1 cellular context compared by ENCODE assay signal in the genomic region with DNA sequence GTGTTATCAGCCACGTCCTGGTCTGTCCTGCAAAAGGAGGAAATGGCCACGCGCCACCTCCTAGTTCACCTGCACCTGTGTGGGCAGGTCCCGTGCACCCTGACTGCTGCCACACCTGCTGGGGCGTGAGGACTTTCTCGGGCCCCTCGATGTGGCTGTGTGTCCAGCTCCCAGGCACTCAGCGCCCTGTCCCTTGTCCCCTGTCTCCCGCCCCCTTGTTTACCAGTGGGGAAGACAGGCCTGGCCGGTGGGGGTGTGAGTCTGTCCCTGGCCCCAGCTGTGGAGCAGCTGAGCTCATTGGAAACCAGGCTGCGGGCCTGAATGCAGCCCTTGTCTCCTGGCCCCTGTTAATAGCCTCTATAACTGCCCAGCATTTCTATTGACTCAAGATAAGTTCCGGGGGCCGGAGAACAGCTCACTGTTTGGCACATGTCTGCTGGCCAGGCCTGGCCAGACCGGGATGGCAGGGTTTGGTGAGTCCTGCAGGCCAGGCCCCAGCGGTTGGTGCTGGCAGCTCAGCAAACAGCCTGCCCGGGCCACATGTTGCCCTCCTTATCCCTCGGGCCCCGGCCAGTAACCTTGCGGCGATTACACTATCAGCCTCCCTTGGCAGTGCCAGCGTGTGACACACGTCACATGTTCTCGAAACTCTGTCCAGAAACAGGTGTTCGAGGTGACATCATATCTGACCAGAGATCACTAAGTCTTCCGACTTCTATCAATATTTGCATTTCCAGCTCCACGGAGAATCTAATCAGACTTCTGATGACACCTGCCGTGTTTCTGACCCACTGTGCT.
TF ChIP-seq lines count a peak whose summit lies in the region.

No MANE protein-coding gene starts in this region.

TF ChIP-seq in HepG2, 621 proteins besides CTCF, POLR2A, EP300 and RAD21 (continued from another document and continues in another):
- TF ChIP-seq, protein P1, sequence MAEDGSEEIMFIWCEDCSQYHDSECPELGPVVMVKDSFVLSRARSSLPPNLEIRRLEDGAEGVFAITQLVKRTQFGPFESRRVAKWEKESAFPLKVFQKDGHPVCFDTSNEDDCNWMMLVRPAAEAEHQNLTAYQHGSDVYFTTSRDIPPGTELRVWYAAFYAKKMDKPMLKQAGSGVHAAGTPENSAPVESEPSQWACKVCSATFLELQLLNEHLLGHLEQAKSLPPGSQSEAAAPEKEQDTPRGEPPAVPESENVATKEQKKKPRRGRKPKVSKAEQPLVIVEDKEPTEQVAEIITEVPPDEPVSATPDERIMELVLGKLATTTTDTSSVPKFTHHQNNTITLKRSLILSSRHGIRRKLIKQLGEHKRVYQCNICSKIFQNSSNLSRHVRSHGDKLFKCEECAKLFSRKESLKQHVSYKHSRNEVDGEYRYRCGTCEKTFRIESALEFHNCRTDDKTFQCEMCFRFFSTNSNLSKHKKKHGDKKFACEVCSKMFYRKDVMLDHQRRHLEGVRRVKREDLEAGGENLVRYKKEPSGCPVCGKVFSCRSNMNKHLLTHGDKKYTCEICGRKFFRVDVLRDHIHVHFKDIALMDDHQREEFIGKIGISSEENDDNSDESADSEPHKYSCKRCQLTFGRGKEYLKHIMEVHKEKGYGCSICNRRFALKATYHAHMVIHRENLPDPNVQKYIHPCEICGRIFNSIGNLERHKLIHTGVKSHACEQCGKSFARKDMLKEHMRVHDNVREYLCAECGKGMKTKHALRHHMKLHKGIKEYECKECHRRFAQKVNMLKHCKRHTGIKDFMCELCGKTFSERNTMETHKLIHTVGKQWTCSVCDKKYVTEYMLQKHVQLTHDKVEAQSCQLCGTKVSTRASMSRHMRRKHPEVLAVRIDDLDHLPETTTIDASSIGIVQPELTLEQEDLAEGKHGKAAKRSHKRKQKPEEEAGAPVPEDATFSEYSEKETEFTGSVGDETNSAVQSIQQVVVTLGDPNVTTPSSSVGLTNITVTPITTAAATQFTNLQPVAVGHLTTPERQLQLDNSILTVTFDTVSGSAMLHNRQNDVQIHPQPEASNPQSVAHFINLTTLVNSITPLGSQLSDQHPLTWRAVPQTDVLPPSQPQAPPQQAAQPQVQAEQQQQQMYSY (CRISPR knock-in tag; IDR thresholded peaks at IDR 0.05) = no peak
- no peak for TF ChIP-seq SP140L (CRISPR knock-in tag; IDR thresholded peaks at IDR 0.05; ENCODE audit: borderline replicate concordance)
- TF ChIP-seq MYC (CRISPR knock-in tag; IDR thresholded peaks at IDR 0.05; ENCODE audit: borderline replicate concordance) = peak; percentile 41
- TF ChIP-seq GATAD2A (CRISPR knock-in tag; IDR thresholded peaks at IDR 0.05) = peak; percentile 56
- TF ChIP-seq ZNF24 (IDR thresholded peaks at IDR 0.05) = no peak
- no peak for TF ChIP-seq SAFB2 (CRISPR knock-in tag; IDR thresholded peaks at IDR 0.05; ENCODE audit: borderline replicate concordance, low read depth)
- TF ChIP-seq SRF (IDR thresholded peaks at IDR 0.05; ENCODE audit: low read depth, low read length) = no peak
- TF ChIP-seq ZNF720 (CRISPR knock-in tag; IDR thresholded peaks at IDR 0.05) = no peak
- TF ChIP-seq, protein P2, sequence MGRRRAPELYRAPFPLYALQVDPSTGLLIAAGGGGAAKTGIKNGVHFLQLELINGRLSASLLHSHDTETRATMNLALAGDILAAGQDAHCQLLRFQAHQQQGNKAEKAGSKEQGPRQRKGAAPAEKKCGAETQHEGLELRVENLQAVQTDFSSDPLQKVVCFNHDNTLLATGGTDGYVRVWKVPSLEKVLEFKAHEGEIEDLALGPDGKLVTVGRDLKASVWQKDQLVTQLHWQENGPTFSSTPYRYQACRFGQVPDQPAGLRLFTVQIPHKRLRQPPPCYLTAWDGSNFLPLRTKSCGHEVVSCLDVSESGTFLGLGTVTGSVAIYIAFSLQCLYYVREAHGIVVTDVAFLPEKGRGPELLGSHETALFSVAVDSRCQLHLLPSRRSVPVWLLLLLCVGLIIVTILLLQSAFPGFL (CRISPR knock-in tag; IDR thresholded peaks at IDR 0.05) = no peak
- peak; percentile 65 for TF ChIP-seq HDAC2 (CRISPR knock-in tag; IDR thresholded peaks at IDR 0.05)
- peak; percentile 85 for TF ChIP-seq ZBTB21 (CRISPR knock-in tag; IDR thresholded peaks at IDR 0.05)
- TF ChIP-seq ZNF335 (CRISPR knock-in tag; IDR thresholded peaks at IDR 0.05) = no peak
- TF ChIP-seq KDM5B (CRISPR knock-in tag; IDR thresholded peaks at IDR 0.05; ENCODE audit: borderline replicate concordance) = peak; percentile 53; the same call in 1 of the 2 replicates
- TF ChIP-seq, protein P3, sequence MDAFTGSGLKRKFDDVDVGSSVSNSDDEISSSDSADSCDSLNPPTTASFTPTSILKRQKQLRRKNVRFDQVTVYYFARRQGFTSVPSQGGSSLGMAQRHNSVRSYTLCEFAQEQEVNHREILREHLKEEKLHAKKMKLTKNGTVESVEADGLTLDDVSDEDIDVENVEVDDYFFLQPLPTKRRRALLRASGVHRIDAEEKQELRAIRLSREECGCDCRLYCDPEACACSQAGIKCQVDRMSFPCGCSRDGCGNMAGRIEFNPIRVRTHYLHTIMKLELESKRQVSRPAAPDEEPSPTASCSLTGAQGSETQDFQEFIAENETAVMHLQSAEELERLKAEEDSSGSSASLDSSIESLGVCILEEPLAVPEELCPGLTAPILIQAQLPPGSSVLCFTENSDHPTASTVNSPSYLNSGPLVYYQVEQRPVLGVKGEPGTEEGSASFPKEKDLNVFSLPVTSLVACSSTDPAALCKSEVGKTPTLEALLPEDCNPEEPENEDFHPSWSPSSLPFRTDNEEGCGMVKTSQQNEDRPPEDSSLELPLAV (CRISPR knock-in tag; conservative IDR thresholded peaks at IDR 0.05; ENCODE audit: low read depth) = no peak
- TF ChIP-seq, protein P4, sequence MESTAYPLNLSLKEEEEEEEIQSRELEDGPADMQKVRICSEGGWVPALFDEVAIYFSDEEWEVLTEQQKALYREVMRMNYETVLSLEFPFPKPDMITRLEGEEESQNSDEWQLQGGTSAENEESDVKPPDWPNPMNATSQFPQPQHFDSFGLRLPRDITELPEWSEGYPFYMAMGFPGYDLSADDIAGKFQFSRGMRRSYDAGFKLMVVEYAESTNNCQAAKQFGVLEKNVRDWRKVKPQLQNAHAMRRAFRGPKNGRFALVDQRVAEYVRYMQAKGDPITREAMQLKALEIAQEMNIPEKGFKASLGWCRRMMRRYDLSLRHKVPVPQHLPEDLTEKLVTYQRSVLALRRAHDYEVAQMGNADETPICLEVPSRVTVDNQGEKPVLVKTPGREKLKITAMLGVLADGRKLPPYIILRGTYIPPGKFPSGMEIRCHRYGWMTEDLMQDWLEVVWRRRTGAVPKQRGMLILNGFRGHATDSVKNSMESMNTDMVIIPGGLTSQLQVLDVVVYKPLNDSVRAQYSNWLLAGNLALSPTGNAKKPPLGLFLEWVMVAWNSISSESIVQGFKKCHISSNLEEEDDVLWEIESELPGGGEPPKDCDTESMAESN (CRISPR knock-in tag; conservative IDR thresholded peaks at IDR 0.05) = no peak
- TF ChIP-seq, protein P5, sequence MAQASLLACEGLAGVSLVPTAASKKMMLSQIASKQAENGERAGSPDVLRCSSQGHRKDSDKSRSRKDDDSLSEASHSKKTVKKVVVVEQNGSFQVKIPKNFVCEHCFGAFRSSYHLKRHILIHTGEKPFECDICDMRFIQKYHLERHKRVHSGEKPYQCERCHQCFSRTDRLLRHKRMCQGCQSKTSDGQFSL (CRISPR knock-in tag; IDR thresholded peaks at IDR 0.05) = peak; percentile 72; the same call in 1 of the 2 replicates
- TF ChIP-seq, protein P6, sequence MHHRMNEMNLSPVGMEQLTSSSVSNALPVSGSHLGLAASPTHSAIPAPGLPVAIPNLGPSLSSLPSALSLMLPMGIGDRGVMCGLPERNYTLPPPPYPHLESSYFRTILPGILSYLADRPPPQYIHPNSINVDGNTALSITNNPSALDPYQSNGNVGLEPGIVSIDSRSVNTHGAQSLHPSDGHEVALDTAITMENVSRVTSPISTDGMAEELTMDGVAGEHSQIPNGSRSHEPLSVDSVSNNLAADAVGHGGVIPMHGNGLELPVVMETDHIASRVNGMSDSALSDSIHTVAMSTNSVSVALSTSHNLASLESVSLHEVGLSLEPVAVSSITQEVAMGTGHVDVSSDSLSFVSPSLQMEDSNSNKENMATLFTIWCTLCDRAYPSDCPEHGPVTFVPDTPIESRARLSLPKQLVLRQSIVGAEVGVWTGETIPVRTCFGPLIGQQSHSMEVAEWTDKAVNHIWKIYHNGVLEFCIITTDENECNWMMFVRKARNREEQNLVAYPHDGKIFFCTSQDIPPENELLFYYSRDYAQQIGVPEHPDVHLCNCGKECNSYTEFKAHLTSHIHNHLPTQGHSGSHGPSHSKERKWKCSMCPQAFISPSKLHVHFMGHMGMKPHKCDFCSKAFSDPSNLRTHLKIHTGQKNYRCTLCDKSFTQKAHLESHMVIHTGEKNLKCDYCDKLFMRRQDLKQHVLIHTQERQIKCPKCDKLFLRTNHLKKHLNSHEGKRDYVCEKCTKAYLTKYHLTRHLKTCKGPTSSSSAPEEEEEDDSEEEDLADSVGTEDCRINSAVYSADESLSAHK (CRISPR knock-in tag; IDR thresholded peaks at IDR 0.05; ENCODE audit: borderline replicate concordance) = no peak
- TF ChIP-seq, protein P7, sequence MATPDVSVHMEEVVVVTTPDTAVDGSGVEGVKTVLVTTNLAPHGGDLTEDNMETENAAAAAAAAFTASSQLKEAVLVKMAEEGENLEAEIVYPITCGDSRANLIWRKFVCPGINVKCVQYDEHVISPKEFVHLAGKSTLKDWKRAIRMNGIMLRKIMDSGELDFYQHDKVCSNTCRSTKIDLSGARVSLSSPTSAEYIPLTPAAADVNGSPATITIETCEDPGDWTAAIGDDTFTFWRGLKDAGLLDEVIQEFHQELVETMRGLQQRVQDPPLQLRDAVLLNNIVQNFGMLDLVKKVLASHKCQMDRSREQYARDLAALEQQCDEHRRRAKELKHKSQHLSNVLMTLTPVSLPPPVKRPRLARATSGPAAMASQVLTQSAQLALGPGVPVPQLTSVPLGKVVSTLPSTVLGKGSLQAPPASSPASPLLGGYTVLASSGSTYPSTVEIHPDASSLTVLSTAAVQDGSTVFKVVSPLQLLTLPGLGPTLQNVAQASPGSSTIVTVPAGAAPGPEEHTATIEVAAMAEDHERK (CRISPR knock-in tag; IDR thresholded peaks at IDR 0.05; ENCODE audit: low read depth) = no peak
- TF ChIP-seq TAF15 (IDR thresholded peaks at IDR 0.05; ENCODE audit: low read depth, low read length, poor library complexity, severe bottlenecking) = no peak
- TF ChIP-seq, protein P8, sequence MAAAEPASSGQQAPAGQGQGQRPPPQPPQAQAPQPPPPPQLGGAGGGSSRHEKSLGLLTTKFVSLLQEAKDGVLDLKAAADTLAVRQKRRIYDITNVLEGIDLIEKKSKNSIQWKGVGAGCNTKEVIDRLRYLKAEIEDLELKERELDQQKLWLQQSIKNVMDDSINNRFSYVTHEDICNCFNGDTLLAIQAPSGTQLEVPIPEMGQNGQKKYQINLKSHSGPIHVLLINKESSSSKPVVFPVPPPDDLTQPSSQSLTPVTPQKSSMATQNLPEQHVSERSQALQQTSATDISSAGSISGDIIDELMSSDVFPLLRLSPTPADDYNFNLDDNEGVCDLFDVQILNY (CRISPR knock-in tag; conservative IDR thresholded peaks at IDR 0.05) = no peak
- no peak for TF ChIP-seq NFE2 (CRISPR knock-in tag; IDR thresholded peaks at IDR 0.05)
- no peak for TF ChIP-seq ZNF354B (CRISPR knock-in tag; IDR thresholded peaks at IDR 0.05)
- no peak for TF ChIP-seq ZFYVE20 (CRISPR knock-in tag; IDR thresholded peaks at IDR 0.05; ENCODE audit: borderline replicate concordance, low read depth)
- TF ChIP-seq, protein P9, sequence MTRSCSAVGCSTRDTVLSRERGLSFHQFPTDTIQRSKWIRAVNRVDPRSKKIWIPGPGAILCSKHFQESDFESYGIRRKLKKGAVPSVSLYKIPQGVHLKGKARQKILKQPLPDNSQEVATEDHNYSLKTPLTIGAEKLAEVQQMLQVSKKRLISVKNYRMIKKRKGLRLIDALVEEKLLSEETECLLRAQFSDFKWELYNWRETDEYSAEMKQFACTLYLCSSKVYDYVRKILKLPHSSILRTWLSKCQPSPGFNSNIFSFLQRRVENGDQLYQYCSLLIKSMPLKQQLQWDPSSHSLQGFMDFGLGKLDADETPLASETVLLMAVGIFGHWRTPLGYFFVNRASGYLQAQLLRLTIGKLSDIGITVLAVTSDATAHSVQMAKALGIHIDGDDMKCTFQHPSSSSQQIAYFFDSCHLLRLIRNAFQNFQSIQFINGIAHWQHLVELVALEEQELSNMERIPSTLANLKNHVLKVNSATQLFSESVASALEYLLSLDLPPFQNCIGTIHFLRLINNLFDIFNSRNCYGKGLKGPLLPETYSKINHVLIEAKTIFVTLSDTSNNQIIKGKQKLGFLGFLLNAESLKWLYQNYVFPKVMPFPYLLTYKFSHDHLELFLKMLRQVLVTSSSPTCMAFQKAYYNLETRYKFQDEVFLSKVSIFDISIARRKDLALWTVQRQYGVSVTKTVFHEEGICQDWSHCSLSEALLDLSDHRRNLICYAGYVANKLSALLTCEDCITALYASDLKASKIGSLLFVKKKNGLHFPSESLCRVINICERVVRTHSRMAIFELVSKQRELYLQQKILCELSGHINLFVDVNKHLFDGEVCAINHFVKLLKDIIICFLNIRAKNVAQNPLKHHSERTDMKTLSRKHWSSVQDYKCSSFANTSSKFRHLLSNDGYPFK (CRISPR knock-in tag; IDR thresholded peaks at IDR 0.05; ENCODE audit: borderline replicate concordance) = no peak
- TF ChIP-seq CCDC6 (CRISPR knock-in tag; IDR thresholded peaks at IDR 0.05) = peak; percentile 80
- TF ChIP-seq, protein P10, sequence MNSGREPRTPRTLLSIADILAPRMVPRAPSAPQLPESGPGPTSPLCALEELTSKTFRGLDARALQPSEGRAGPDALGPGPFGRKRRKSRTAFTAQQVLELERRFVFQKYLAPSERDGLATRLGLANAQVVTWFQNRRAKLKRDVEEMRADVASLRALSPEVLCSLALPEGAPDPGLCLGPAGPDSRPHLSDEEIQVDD (CRISPR knock-in tag; IDR thresholded peaks at IDR 0.05; ENCODE audit: borderline replicate concordance) = no peak
- TF ChIP-seq ZNF317 (CRISPR knock-in tag; IDR thresholded peaks at IDR 0.05) = peak; percentile 73
- TF ChIP-seq SP4 (CRISPR knock-in tag; IDR thresholded peaks at IDR 0.05) = peak; percentile 60; the same call in 1 of the 2 replicates
- TF ChIP-seq HNF4G (IDR thresholded peaks at IDR 0.05; ENCODE audit: borderline replicate concordance, low read depth, low read length) = no peak
- peak; percentile 32; the same call in 1 of the 2 replicates for TF ChIP-seq HNF4G (CRISPR knock-in tag; IDR thresholded peaks at IDR 0.05; ENCODE audit: borderline replicate concordance, low read depth)
- no peak for TF ChIP-seq MLLT10 (CRISPR knock-in tag; IDR thresholded peaks at IDR 0.05)
- TF ChIP-seq ZNF572 (CRISPR knock-in tag; IDR thresholded peaks at IDR 0.05) = no peak
- no peak for TF ChIP-seq NR2F1 (CRISPR knock-in tag; IDR thresholded peaks at IDR 0.05)
- no peak for TF ChIP-seq ZMAT3 (CRISPR knock-in tag; conservative IDR thresholded peaks at IDR 0.05)
- TF ChIP-seq ZNF781 (CRISPR knock-in tag; IDR thresholded peaks at IDR 0.05; ENCODE audit: borderline replicate concordance, not compliant biosample characterization) = no peak
- TF ChIP-seq NFE2L2 (IDR thresholded peaks at IDR 0.05; ENCODE audit: low read length) = no peak
- TF ChIP-seq, protein P11, sequence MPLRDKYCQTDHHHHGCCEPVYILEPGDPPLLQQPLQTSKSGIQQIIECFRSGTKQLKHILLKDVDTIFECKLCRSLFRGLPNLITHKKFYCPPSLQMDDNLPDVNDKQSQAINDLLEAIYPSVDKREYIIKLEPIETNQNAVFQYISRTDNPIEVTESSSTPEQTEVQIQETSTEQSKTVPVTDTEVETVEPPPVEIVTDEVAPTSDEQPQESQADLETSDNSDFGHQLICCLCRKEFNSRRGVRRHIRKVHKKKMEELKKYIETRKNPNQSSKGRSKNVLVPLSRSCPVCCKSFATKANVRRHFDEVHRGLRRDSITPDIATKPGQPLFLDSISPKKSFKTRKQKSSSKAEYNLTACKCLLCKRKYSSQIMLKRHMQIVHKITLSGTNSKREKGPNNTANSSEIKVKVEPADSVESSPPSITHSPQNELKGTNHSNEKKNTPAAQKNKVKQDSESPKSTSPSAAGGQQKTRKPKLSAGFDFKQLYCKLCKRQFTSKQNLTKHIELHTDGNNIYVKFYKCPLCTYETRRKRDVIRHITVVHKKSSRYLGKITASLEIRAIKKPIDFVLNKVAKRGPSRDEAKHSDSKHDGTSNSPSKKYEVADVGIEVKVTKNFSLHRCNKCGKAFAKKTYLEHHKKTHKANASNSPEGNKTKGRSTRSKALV (CRISPR knock-in tag; IDR thresholded peaks at IDR 0.05) = no peak
